ENCODE assay signal across 1 cellular context in the genomic region with DNA sequence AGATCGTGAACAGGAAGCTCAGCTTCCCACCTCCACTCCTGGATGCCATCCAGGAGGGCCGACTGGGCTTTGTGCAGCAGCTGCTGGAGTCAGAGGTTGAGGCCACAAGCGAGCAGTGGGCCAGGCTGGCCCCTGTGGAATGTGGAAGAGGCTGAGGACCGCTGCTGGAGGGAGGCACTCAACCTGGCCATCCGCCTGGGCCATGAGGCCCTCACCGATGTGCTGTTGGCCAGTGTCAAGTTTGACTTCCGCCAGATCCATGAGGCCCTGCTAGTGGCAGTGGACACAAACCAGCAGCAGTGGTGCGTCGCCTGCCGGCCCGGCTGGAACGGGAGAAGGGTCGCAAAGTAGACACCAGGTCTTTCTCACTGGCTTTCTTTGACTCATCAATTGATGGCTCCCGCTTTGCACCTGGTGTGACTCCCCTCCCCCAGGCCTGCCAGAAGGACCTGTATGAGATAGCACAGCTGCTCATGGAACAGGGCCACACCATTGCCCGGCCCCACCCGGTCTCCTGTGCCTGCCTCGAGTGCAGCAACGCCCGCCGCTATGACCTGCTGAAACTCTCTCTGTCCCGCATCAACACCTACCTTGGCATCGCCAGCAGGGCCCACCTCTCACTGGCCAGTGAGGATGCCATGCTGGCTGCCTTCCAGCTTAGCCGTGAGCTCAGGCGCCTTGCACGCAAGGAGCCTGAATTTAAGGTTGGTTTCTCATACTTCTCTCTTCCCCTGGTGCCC.
TF ChIP-seq lines count a peak whose summit lies in the region.

No MANE protein-coding gene starts in this region.

TF ChIP-seq in K562, 482 proteins besides CTCF, POLR2A, EP300 and RAD21:
- TF ChIP-seq NFIC (IDR thresholded peaks at IDR 0.05) (0 out of 2 replicates have a peak, but pooled peaks have one; percentile 4), NR2C1 (IDR thresholded peaks at IDR 0.05) (no peak), NR2C1 (tag; IDR thresholded peaks at IDR 0.05) (no peak)
